Comparison of ENCODE assay signal across 26 cellular contexts in the genomic region with DNA sequence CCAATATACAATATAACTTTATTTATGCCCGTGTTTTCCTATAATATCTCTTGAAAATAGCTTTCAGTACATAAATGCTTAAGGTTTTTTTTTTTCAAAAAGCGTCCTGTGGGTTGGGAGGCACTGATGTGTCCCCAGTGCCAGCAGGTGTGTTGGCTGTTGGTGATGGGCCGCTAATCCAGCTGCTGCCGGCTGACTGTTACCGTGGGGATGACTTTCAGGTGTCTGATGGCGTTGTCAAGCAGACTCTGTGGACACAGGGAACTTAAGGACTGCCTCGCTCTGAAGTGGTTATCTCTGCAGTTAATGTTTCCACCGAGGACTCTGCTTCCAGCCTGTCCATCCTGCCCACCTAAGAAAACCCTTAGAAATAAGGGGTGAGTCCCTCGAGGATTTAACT.
DNase-seq lines count a peak whose midpoint lies in the region; FAIRE-seq and TF ChIP-seq lines count a peak whose summit lies in the region.
"Had no signal": no experiment of that assay in that cellular context is flagged by ENCODE, and none has a peak within 500 bp of the region (broad histone marks: within the 10 kb centered on the region; RNA-seq: fewer than 3 reads in every experiment).

No MANE protein-coding gene starts in this region.

- no peak for TF ChIP-seq RAD21 in neural cell (conservative IDR thresholded peaks at IDR 0.05)

- no peak for FAIRE-seq in H54 (lab: Jason Lieb, UNC)
- FAIRE-seq: pancreas had no signal

- intact Hi-C loops in Calu3 (cut with micrococcal nuclease; ENCODE audit: unreplicated experiment): no loop called here

- H3K4me2 ChIP-seq in neural cell (ENCODE audit: low read length): no peak overlapping the region

- H3K4me3 Mint-ChIP-seq in Calu3 (ENCODE audit: low read depth, unreplicated experiment): no peak overlapping the region
- H3K4me3 Mint-ChIP-seq: activated naive CD4-positive, alpha-beta T cell treated with anti-CD3 and anti-CD28 coated beads for 36 hours; central memory CD8-positive, alpha-beta T cell; IgD-negative memory B cell; memory B cell; naive B cell; stimulated activated effector memory CD8-positive, alpha-beta T cell treated with anti-CD3 and anti-CD28 coated beads, Interleukin-12 subunit alpha, Interleukin-12 subunit beta, amount 100 ng/mL, for 72 hours; T-helper 1 cell treated with Interleukin-12 subunit alpha and Interleukin-12 subunit beta and Interleukin-4 antibody, amounts not matched to agents 30 μg/mL and 1 μg/mL, for 36 hours had no signal

- DNase-seq in DMS79 (lab: John Stamatoyannopoulos, UW) (peak; percentile 85), NCI-H128 (lab: John Stamatoyannopoulos, UW; ENCODE audit: unreplicated experiment) (peak; percentile 16), NCI-H345 (lab: John Stamatoyannopoulos, UW) (peak; percentile 66), Calu3 (no peak), H54 (ENCODE audit: insufficient read length, low spot score) (no peak), hippocampal formation (lab: John Stamatoyannopoulos, UW) (no peak)
- DNase-seq: activated CD4-positive, alpha-beta T cell treated with anti-CD3 and anti-CD28 coated beads, Interleukin-2, amount 50 U/mL, for 4 hours; activated naive CD4-positive, alpha-beta T cell treated with anti-CD3 and anti-CD28 coated beads for 36 hours; anterior cingulate cortex; CD8-positive, alpha-beta memory T cell; naive B cell; NCI-H446 treated with DMSO at 0.1 percent for 48 hours; OCI-M1; pancreas; SIG-M5; sigmoid colon; WERI-Rb-1 had no signal

- no TSS peak for BruUV-seq in Calu3 (replicated peaks; lab: Mats Ljungman, UMichigan)

- H3K27me3 Mint-ChIP-seq in Calu3 (ENCODE audit: unreplicated experiment): no peaks in the 10 kb centered on the region
- H3K27me3 Mint-ChIP-seq: central memory CD8-positive, alpha-beta T cell; memory B cell had no signal

- H3K79me2 ChIP-seq in neural cell (replicated peaks; ENCODE audit: insufficient read depth, low read length): no peaks in the 10 kb centered on the region

- H4K20me1 ChIP-seq in neural cell (ENCODE audit: insufficient read depth): no peaks in the 10 kb centered on the region

- no peak overlapping the region for H3K9ac ChIP-seq in neural cell (ENCODE audit: low read length)

- no peak overlapping the region for H3K4me3 ChIP-seq in neural cell (ENCODE audit: low read length)
- H3K4me3 ChIP-seq: gastroesophageal sphincter, pancreas, sigmoid colon, thoracic aorta had no signal

- H2AFZ ChIP-seq in neural cell (ENCODE audit: low read depth, low read length): no peak overlapping the region

- H3K36me3 Mint-ChIP-seq in Calu3 (ENCODE audit: insufficient read depth, unreplicated experiment): no peaks in the 10 kb centered on the region
- H3K36me3 Mint-ChIP-seq: IgD-negative memory B cell; memory B cell; naive B cell; stimulated activated effector memory CD8-positive, alpha-beta T cell treated with anti-CD3 and anti-CD28 coated beads, Interleukin-12 subunit alpha, Interleukin-12 subunit beta, amount 100 ng/mL, for 72 hours had no signal

- H3K9me3 ChIP-seq in neural cell (ENCODE audit: low read length): no peaks in the 10 kb centered on the region
- H3K9me3 ChIP-seq: gastroesophageal sphincter, pancreas, sigmoid colon, thoracic aorta had no signal

- no peak for TF ChIP-seq CTCF in neural cell (IDR thresholded peaks at IDR 0.05; ENCODE audit: poor library complexity, severe bottlenecking)
- TF ChIP-seq CTCF in Calu3 (IDR thresholded peaks at IDR 0.05; ENCODE audit: unreplicated experiment): no peak

- no peaks in the 10 kb centered on the region for H3K27me3 ChIP-seq in neural cell (ENCODE audit: insufficient read depth, low read depth, low read length)
- H3K27me3 ChIP-seq: gastroesophageal sphincter, pancreas, sigmoid colon had no signal

- TF ChIP-seq EP300 in neural cell (conservative IDR thresholded peaks at IDR 0.05; ENCODE audit: poor library complexity, severe bottlenecking): no peak

- H3K9me2 ChIP-seq in neural cell (ENCODE audit: insufficient read depth, low read length): no peaks in the 10 kb centered on the region

- no peaks in the 10 kb centered on the region for H3K4me1 Mint-ChIP-seq in Calu3 (ENCODE audit: low read depth, unreplicated experiment)

- H3K36me3 ChIP-seq in neural cell (ENCODE audit: insufficient read depth, low read length): no peaks in the 10 kb centered on the region
- H3K36me3 ChIP-seq: gastroesophageal sphincter, pancreas, sigmoid colon, thoracic aorta, WERI-Rb-1 had no signal

- H3K9me3 Mint-ChIP-seq in Calu3 (ENCODE audit: low read depth, unreplicated experiment): no peaks in the 10 kb centered on the region
- H3K9me3 Mint-ChIP-seq: activated naive CD4-positive, alpha-beta T cell treated with anti-CD3 and anti-CD28 coated beads for 36 hours; CD8-positive, alpha-beta memory T cell; central memory CD8-positive, alpha-beta T cell; IgD-negative memory B cell; memory B cell; stimulated activated effector memory CD8-positive, alpha-beta T cell treated with anti-CD3 and anti-CD28 coated beads, Interleukin-12 subunit alpha, Interleukin-12 subunit beta, amount 100 ng/mL, for 72 hours; T-helper 1 cell treated with Interleukin-12 subunit alpha and Interleukin-12 subunit beta and Interleukin-4 antibody, amounts not matched to agents 30 μg/mL and 1 μg/mL, for 36 hours had no signal

- TF ChIP-seq POLR2A in H54 (IDR thresholded peaks at IDR 0.05; ENCODE audit: low read depth, low read length): no peak

- H3K27ac ChIP-seq in neural cell (ENCODE audit: low read length): no peak overlapping the region
- H3K27ac ChIP-seq: gastroesophageal sphincter, HL-60, pancreas, sigmoid colon, thoracic aorta, WERI-Rb-1 had no signal

- H3K27ac Mint-ChIP-seq in Calu3 (ENCODE audit: unreplicated experiment): no peak overlapping the region
- H3K27ac Mint-ChIP-seq: activated naive CD4-positive, alpha-beta T cell treated with anti-CD3 and anti-CD28 coated beads for 36 hours; CD8-positive, alpha-beta memory T cell; IgD-negative memory B cell; memory B cell; stimulated activated effector memory CD8-positive, alpha-beta T cell treated with anti-CD3 and anti-CD28 coated beads, Interleukin-12 subunit alpha, Interleukin-12 subunit beta, amount 100 ng/mL, for 72 hours; T-helper 1 cell treated with Interleukin-12 subunit alpha and Interleukin-12 subunit beta and Interleukin-4 antibody, amounts not matched to agents 30 μg/mL and 1 μg/mL, for 36 hours had no signal

- CTCF ChIA-PET in Calu3 (lab: Charles Lee): no interaction called here

- no peaks in the 10 kb centered on the region for H3F3A ChIP-seq in neural cell (ENCODE audit: insufficient read depth, low read length, poor library complexity, severe bottlenecking)

TF ChIP-seq in neural cell, 6 proteins besides CTCF, POLR2A, EP300 and RAD21:
- no peak for TF ChIP-seq MXI1 (conservative IDR thresholded peaks at IDR 0.05; ENCODE audit: poor library complexity, severe bottlenecking)
- TF ChIP-seq EZH2 (IDR thresholded peaks at IDR 0.05; ENCODE audit: borderline replicate concordance, insufficient read depth, low read length, poor library complexity, severe bottlenecking): no peak
- peak; percentile 45 for TF ChIP-seq POLR2AphosphoS5 (IDR thresholded peaks at IDR 0.05)
TF ChIP-seq in neural cell: peak in this region for 1.

Comparison
In these comparisons a context has a peak if more than half of its experiments do, and no peak if none do; other contexts are left out.
1. DNase-seq: peak in DMS79 (single experiment), NCI-H128 (single experiment) and NCI-H345 (single experiment); none in Calu3 (single experiment), H54 (single experiment) and hippocampal formation (0 of 2).